In genomic region chr3:42880601-42881451, GRCh38 we compare ENCODE assay signal across 1 cellular context.
TF ChIP-seq lines count a peak whose summit lies in the region.

No MANE protein-coding gene starts in this region.

TF ChIP-seq in HepG2, 621 proteins besides CTCF, POLR2A, EP300 and RAD21 (continued from another document and continues in another):
- TF ChIP-seq, protein P1, sequence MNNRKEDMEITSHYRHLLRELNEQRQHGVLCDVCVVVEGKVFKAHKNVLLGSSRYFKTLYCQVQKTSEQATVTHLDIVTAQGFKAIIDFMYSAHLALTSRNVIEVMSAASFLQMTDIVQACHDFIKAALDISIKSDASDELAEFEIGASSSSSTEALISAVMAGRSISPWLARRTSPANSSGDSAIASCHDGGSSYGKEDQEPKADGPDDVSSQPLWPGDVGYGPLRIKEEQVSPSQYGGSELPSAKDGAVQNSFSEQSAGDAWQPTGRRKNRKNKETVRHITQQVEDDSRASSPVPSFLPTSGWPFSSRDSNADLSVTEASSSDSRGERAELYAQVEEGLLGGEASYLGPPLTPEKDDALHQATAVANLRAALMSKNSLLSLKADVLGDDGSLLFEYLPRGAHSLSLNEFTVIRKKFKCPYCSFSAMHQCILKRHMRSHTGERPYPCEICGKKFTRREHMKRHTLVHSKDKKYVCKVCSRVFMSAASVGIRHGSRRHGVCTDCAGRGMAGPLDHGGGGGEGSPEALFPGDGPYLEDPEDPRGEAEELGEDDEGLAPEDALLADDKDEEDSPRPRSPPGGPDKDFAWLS (CRISPR knock-in tag; IDR thresholded peaks at IDR 0.05; ENCODE audit: borderline replicate concordance): no peak
- TF ChIP-seq ZNF33A (CRISPR knock-in tag; IDR thresholded peaks at IDR 0.05; ENCODE audit: borderline replicate concordance) (peak; percentile 82), ZNF772 (CRISPR knock-in tag; IDR thresholded peaks at IDR 0.05) (0 out of 2 replicates have a peak, but pooled peaks have one; percentile 39), ZNF205 (CRISPR knock-in tag; IDR thresholded peaks at IDR 0.05) (peak; percentile 98), ZSCAN31 (CRISPR knock-in tag; IDR thresholded peaks at IDR 0.05; ENCODE audit: low read depth) (peak; percentile 66; the same call in 1 of the 2 replicates), PLSCR1 (CRISPR knock-in tag; IDR thresholded peaks at IDR 0.05; ENCODE audit: borderline replicate concordance) (no peak), ZNF350 (CRISPR knock-in tag; IDR thresholded peaks at IDR 0.05; ENCODE audit: borderline replicate concordance, low read depth) (peak; percentile 78; the same call in 1 of the 2 replicates), RBM39 (IDR thresholded peaks at IDR 0.05; ENCODE audit: low read depth, low read length, poor library complexity, severe bottlenecking) (no peak), SMC3 (IDR thresholded peaks at IDR 0.05; ENCODE audit: low read length) (peak; percentile 77), TEAD3 (CRISPR knock-in tag; optimal IDR thresholded peaks at IDR 0.05; ENCODE audit: borderline replicate concordance) (peak; percentile 44), ZNF343 (CRISPR knock-in tag; IDR thresholded peaks at IDR 0.05) (0 out of 2 replicates have a peak, but pooled peaks have one; percentile 42), KLF6 (CRISPR knock-in tag; IDR thresholded peaks at IDR 0.05) (0 out of 2 replicates have a peak, but pooled peaks have one; percentile 28), TMF1 (CRISPR knock-in tag; IDR thresholded peaks at IDR 0.05; ENCODE audit: low read depth) (0 out of 2 replicates have a peak, but pooled peaks have one; percentile 31), FOXA1 (IDR thresholded peaks at IDR 0.05) (no peak), FOXA1 (CRISPR knock-in tag; IDR thresholded peaks at IDR 0.05) (0 out of 2 replicates have a peak, but pooled peaks have one; percentile 10), AHR (CRISPR knock-in tag; IDR thresholded peaks at IDR 0.05) (0 out of 2 replicates have a peak, but pooled peaks have one; percentile 50), ERF (CRISPR knock-in tag; IDR thresholded peaks at IDR 0.05) (peak; percentile 84; the same call in 1 of the 2 replicates), ZNF572 (CRISPR knock-in tag; IDR thresholded peaks at IDR 0.05) (peak; percentile 43; the same call in 1 of the 2 replicates), REPIN1 (CRISPR knock-in tag; IDR thresholded peaks at IDR 0.05; ENCODE audit: borderline replicate concordance, low read depth) (peak; percentile 81; the same call in 1 of the 2 replicates), ARID5B (CRISPR knock-in tag; IDR thresholded peaks at IDR 0.05) (peak; percentile 70), ZNF230 (CRISPR knock-in tag; IDR thresholded peaks at IDR 0.05) (peak; percentile 55; the same call in 1 of the 2 replicates), KLF12 (CRISPR knock-in tag; IDR thresholded peaks at IDR 0.05; ENCODE audit: borderline replicate concordance) (peak; percentile 94), HOXD1 (CRISPR knock-in tag; IDR thresholded peaks at IDR 0.05) (0 out of 2 replicates have a peak, but pooled peaks have one; percentile 28), MIER3 (CRISPR knock-in tag; IDR thresholded peaks at IDR 0.05; ENCODE audit: borderline replicate concordance) (0 out of 2 replicates have a peak, but pooled peaks have one; percentile 1), ZNF543 (CRISPR knock-in tag; IDR thresholded peaks at IDR 0.05) (0 out of 2 replicates have a peak, but pooled peaks have one; percentile 10), RBFOX2 (IDR thresholded peaks at IDR 0.05; ENCODE audit: low read depth, low read length) (peak; percentile 48; the same call in 1 of the 2 replicates), HOXA3 (CRISPR knock-in tag; IDR thresholded peaks at IDR 0.05) (peak; percentile 59; the same call in 1 of the 2 replicates), MAZ (IDR thresholded peaks at IDR 0.05; ENCODE audit: borderline replicate concordance, low read depth, low read length) (peak; percentile 69; the same call in 1 of the 2 replicates), MAZ (CRISPR knock-in tag; IDR thresholded peaks at IDR 0.05; ENCODE audit: low read depth) (peak; percentile 79), HDAC1 (CRISPR knock-in tag; IDR thresholded peaks at IDR 0.05) (peak; percentile 37; the same call in 1 of the 2 replicates), SMYD3 (CRISPR knock-in tag; IDR thresholded peaks at IDR 0.05) (0 out of 2 replicates have a peak, but pooled peaks have one; percentile 73), ZNF784 (CRISPR knock-in tag; IDR thresholded peaks at IDR 0.05; ENCODE audit: borderline replicate concordance) (peak; percentile 62; the same call in 1 of the 2 replicates), ZNF703 (CRISPR knock-in tag; IDR thresholded peaks at IDR 0.05; ENCODE audit: borderline replicate concordance) (no peak), KDM5B (CRISPR knock-in tag; IDR thresholded peaks at IDR 0.05; ENCODE audit: borderline replicate concordance) (peak; percentile 66; the same call in 1 of the 2 replicates), POGZ (CRISPR knock-in tag; IDR thresholded peaks at IDR 0.05) (0 out of 2 replicates have a peak, but pooled peaks have one; percentile 39), SUZ12 (IDR thresholded peaks at IDR 0.05; ENCODE audit: low read depth, low read length) (no peak)
- TF ChIP-seq, protein P2, sequence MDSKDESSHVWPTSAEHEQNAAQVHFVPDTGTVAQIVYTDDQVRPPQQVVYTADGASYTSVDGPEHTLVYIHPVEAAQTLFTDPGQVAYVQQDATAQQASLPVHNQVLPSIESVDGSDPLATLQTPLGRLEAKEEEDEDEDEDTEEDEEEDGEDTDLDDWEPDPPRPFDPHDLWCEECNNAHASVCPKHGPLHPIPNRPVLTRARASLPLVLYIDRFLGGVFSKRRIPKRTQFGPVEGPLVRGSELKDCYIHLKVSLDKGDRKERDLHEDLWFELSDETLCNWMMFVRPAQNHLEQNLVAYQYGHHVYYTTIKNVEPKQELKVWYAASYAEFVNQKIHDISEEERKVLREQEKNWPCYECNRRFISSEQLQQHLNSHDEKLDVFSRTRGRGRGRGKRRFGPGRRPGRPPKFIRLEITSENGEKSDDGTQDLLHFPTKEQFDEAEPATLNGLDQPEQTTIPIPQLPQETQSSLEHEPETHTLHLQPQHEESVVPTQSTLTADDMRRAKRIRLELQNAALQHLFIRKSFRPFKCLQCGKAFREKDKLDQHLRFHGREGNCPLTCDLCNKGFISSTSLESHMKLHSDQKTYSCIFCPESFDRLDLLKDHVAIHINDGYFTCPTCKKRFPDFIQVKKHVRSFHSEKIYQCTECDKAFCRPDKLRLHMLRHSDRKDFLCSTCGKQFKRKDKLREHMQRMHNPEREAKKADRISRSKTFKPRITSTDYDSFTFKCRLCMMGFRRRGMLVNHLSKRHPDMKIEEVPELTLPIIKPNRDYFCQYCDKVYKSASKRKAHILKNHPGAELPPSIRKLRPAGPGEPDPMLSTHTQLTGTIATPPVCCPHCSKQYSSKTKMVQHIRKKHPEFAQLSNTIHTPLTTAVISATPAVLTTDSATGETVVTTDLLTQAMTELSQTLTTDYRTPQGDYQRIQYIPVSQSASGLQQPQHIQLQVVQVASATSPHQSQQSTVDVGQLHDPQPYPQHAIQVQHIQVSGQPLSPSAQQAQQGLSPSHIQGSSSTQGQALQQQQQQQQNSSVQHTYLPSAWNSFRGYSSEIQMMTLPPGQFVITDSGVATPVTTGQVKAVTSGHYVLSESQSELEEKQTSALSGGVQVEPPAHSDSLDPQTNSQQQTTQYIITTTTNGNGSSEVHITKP (CRISPR knock-in tag; IDR thresholded peaks at IDR 0.05; ENCODE audit: low read depth): no peak
- TF ChIP-seq, protein P3, sequence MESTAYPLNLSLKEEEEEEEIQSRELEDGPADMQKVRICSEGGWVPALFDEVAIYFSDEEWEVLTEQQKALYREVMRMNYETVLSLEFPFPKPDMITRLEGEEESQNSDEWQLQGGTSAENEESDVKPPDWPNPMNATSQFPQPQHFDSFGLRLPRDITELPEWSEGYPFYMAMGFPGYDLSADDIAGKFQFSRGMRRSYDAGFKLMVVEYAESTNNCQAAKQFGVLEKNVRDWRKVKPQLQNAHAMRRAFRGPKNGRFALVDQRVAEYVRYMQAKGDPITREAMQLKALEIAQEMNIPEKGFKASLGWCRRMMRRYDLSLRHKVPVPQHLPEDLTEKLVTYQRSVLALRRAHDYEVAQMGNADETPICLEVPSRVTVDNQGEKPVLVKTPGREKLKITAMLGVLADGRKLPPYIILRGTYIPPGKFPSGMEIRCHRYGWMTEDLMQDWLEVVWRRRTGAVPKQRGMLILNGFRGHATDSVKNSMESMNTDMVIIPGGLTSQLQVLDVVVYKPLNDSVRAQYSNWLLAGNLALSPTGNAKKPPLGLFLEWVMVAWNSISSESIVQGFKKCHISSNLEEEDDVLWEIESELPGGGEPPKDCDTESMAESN (CRISPR knock-in tag; conservative IDR thresholded peaks at IDR 0.05): no peak
- TF ChIP-seq, protein P4, sequence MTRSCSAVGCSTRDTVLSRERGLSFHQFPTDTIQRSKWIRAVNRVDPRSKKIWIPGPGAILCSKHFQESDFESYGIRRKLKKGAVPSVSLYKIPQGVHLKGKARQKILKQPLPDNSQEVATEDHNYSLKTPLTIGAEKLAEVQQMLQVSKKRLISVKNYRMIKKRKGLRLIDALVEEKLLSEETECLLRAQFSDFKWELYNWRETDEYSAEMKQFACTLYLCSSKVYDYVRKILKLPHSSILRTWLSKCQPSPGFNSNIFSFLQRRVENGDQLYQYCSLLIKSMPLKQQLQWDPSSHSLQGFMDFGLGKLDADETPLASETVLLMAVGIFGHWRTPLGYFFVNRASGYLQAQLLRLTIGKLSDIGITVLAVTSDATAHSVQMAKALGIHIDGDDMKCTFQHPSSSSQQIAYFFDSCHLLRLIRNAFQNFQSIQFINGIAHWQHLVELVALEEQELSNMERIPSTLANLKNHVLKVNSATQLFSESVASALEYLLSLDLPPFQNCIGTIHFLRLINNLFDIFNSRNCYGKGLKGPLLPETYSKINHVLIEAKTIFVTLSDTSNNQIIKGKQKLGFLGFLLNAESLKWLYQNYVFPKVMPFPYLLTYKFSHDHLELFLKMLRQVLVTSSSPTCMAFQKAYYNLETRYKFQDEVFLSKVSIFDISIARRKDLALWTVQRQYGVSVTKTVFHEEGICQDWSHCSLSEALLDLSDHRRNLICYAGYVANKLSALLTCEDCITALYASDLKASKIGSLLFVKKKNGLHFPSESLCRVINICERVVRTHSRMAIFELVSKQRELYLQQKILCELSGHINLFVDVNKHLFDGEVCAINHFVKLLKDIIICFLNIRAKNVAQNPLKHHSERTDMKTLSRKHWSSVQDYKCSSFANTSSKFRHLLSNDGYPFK (CRISPR knock-in tag; IDR thresholded peaks at IDR 0.05; ENCODE audit: borderline replicate concordance): peak; percentile 67; the same call in 1 of the 2 replicates
- TF ChIP-seq, protein P5, sequence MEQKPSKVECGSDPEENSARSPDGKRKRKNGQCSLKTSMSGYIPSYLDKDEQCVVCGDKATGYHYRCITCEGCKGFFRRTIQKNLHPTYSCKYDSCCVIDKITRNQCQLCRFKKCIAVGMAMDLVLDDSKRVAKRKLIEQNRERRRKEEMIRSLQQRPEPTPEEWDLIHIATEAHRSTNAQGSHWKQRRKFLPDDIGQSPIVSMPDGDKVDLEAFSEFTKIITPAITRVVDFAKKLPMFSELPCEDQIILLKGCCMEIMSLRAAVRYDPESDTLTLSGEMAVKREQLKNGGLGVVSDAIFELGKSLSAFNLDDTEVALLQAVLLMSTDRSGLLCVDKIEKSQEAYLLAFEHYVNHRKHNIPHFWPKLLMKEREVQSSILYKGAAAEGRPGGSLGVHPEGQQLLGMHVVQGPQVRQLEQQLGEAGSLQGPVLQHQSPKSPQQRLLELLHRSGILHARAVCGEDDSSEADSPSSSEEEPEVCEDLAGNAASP (CRISPR knock-in tag; IDR thresholded peaks at IDR 0.05; ENCODE audit: borderline replicate concordance): 0 out of 2 replicates have a peak, but pooled peaks have one; percentile 34
- TF ChIP-seq, protein P6, sequence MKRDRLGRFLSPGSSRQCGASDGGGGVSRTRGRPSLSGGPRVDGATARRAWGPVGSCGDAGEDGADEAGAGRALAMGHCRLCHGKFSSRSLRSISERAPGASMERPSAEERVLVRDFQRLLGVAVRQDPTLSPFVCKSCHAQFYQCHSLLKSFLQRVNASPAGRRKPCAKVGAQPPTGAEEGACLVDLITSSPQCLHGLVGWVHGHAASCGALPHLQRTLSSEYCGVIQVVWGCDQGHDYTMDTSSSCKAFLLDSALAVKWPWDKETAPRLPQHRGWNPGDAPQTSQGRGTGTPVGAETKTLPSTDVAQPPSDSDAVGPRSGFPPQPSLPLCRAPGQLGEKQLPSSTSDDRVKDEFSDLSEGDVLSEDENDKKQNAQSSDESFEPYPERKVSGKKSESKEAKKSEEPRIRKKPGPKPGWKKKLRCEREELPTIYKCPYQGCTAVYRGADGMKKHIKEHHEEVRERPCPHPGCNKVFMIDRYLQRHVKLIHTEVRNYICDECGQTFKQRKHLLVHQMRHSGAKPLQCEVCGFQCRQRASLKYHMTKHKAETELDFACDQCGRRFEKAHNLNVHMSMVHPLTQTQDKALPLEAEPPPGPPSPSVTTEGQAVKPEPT (CRISPR knock-in tag; IDR thresholded peaks at IDR 0.05; ENCODE audit: low read depth): no peak
